8 cellular contexts compared by ENCODE assay signal in the genomic region with DNA sequence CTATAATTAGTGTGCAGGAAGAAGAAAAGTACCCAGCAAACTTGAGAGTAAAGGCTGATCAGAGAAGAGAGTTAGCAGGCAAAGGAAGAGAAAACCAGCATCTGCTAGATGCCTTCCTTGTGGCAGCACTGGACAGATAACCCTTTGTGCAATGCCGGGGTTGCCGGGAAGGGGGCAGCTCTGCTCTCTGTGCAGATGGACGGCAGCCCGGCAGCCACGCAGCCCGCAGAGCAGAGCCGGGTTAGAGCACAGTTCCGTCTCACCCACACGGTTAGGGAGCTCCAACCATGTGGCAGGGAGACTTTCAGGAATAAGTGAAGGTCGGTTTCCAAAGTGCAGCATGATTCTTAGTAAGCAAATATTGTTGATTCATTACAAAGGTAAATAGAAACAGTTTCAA.
DNase-seq lines count a peak whose midpoint lies in the region; FAIRE-seq and TF ChIP-seq lines count a peak whose summit lies in the region.

No MANE protein-coding gene starts in this region.

- no peaks in the 10 kb centered on the region for H3K9me3 ChIP-seq in MG63
- no peaks in the 10 kb centered on the region for H3K9me3 ChIP-seq in kidney (ENCODE audit: control insufficient read depth in 1 of 2, low read length in 2 of 2)
- no peaks in the 10 kb centered on the region for H3K9me3 ChIP-seq in transverse colon

- H3K4me3 ChIP-seq in MG63 (no peak overlapping the region), kidney (ENCODE audit: low read length in 2 of 2) (no peak overlapping the region), transverse colon (no peak overlapping the region)

- TF ChIP-seq EP300 in transverse colon (IDR thresholded peaks at IDR 0.05; ENCODE audit: low read depth) = no peak

- FAIRE-seq in kidney (lab: Jason Lieb, UNC) = no peak

- H3K9ac ChIP-seq in kidney (ENCODE audit: low read length in 2 of 2) = no peak overlapping the region

- H3K27ac ChIP-seq in kidney (ENCODE audit: low read depth in 2 of 2, low read length in 2 of 2) = no peak overlapping the region
- H3K27ac ChIP-seq in transverse colon = no peak overlapping the region

- TF ChIP-seq POLR2A in transverse colon (IDR thresholded peaks at IDR 0.05) = no peak

- H3K36me3 ChIP-seq in MG63 (no peaks in the 10 kb centered on the region), kidney (ENCODE audit: control insufficient read depth in 1 of 2, insufficient read depth in 2 of 2, low read length in 2 of 2) (no peaks in the 10 kb centered on the region), transverse colon (no peaks in the 10 kb centered on the region)

- DNase-seq in stimulated activated CD4-positive, alpha-beta T cell treated with anti-CD3 and anti-CD28 coated beads, Interleukin-15, amount 100 ng/mL, for 24 hours = peak; percentile 45
- DNase-seq in stimulated activated CD4-positive, alpha-beta T cell treated with anti-CD3 and anti-CD28 coated beads, Interleukin-1b, Interleukin-23, amount 100 ng/mL, for 48 hours = no peak
- DNase-seq in MG63 (peak; percentile 51), amygdala (lab: John Stamatoyannopoulos, UW) (peak in 32 of 56 donors; percentile 5 to 70 (median 31)), kidney (no peak), transverse colon (peak; percentile 24), NCI-H226 (no peak), T-helper 1 cell (no peak)

- H3K4me1 ChIP-seq in kidney (ENCODE audit: control insufficient read depth in 1 of 2, insufficient read depth in 1 of 2, low read depth in 1 of 2, low read length in 2 of 2) (peaks cover 0 to 3% of the 10 kb centered on the region in 2 donors), transverse colon (no peaks in the 10 kb centered on the region)

- WGBS in transverse colon (ENCODE audit: low coverage in 1 of 2), 2 donors = 12% methylated on average over 10 of the region's 10 CpGs; no CpG with 5 or more reads in 1 of the 2 donors

- 0 out of 2 replicates have a peak, but pooled peaks cover 7% of the 10 kb centered on the region for H3K27me3 ChIP-seq in MG63
- peaks cover 8% of the 10 kb centered on the region for H3K27me3 ChIP-seq in transverse colon

- intact Hi-C loops in kidney (cut with DNase I) (no loop called here), transverse colon (cut with DNase I; ENCODE audit: low total_unique reads) (no loop called here)

- in situ Hi-C loops in transverse colon (cut with MboI; ENCODE audit: low pct_ligation_motif_present in 1 of 4, low pct_unique_long_range_greater_than_20kb in 1 of 4, low sequenced_read_pairs in 3 of 4) = no loop called here

- peak; percentile 17 for TF ChIP-seq CTCF in kidney (IDR thresholded peaks at IDR 0.05; ENCODE audit: borderline replicate concordance, extremely low read depth, insufficient read depth)
- TF ChIP-seq CTCF in transverse colon (IDR thresholded peaks at IDR 0.05) = peak in 2 of 5 experiments; percentile 17 to 18

Comparison
In these comparisons a context has a peak if more than half of its experiments do, and no peak if none do; other contexts are left out.
1. DNase-seq: peak in stimulated activated CD4-positive, alpha-beta T cell treated with anti-CD3 and anti-CD28 coated beads, Interleukin-15, amount 100 ng/mL, for 24 hours (single experiment), MG63 (single experiment), amygdala (32 of 56) and transverse colon (single experiment); none in stimulated activated CD4-positive, alpha-beta T cell treated with anti-CD3 and anti-CD28 coated beads, Interleukin-1b, Interleukin-23, amount 100 ng/mL, for 48 hours (single experiment), kidney (single experiment), NCI-H226 (single experiment) and T-helper 1 cell (0 of 5).